29 cellular contexts compared by ENCODE assay signal in the genomic region with DNA sequence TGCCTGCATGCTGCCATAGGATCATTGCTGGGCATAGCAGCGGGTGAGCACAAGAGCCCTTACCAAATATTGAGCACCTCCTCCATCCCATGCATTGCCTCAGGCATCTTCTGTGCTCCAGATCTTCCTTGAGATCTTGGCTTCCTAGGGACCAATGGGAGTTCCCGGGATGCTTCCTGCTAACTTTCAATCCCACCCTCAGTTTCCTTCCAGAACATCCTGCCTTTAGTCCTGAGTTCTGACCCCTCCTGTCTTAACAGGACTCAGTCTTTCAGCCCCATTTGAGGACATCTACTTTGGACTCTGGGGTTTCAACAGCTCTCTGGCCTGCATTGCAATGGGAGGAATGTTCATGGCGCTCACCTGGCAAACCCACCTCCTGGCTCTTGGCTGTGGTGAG. TPM values are rescaled to one million over a fixed set of nuclear protein-coding genes. Genes with fewer than 3 reads are reported as not detected.
"Had no signal": no experiment of that assay in that cellular context is flagged by ENCODE, and none has a peak within 500 bp of the region (broad histone marks: within the 10 kb centered on the region; RNA-seq: fewer than 3 reads in every experiment).

No MANE protein-coding gene starts in this region.

- ATAC-seq: activated CD4-positive, CD25-positive, alpha-beta regulatory T cell treated with anti-CD3 and anti-CD28 coated beads, Interleukin-2, amount 50 U/mL, for 24 hours; body of pancreas; mucosa of descending colon; T-helper 17 cell had no signal

- DNase-seq: activated CD4-positive, alpha-beta memory T cell treated with anti-CD3 and anti-CD28 coated beads for 36 hours; activated CD4-positive, alpha-beta T cell treated with anti-CD3 and anti-CD28 coated beads, Interleukin-2, amount 10 ng/mL, durations not matched to agents 24 days and 14 days; activated CD8-positive, alpha-beta memory T cell treated with anti-CD3 and anti-CD28 coated beads, Interleukin-2, amount 50 U/mL, for 4 hours; activated effector memory CD4-positive, alpha-beta T cell treated with anti-CD3 and anti-CD28 coated beads, Interleukin-2, amount 50 U/mL, for 16 hours; activated naive CD4-positive, alpha-beta T cell treated with anti-CD3 and anti-CD28 coated beads for 36 hours; activated naive CD8-positive, alpha-beta T cell treated with anti-CD3 and anti-CD28 coated beads for 36 hours; activated T-cell treated with anti-CD3 and anti-CD28 coated beads, Interleukin-2, amount 50 U/mL, for 1 hour; adrenal gland; aorta; body of pancreas; dorsolateral prefrontal cortex; effector memory CD4-positive, alpha-beta T cell; left cardiac atrium; mucosa of descending colon; retina; spleen; stimulated activated naive CD4-positive, alpha-beta T cell treated with Interleukin-2 at 50 U/mL for 16 hours; T-helper 17 cell; T1000 had no signal

- H3K4me1 ChIP-seq: adrenal gland, body of pancreas, spleen, tibial nerve had no signal

- H3K36me3 ChIP-seq: adrenal gland, cardiac muscle cell, neutrophil, spleen, tibial nerve, WERI-Rb-1 had no signal

- H3K9me3 ChIP-seq: adrenal gland, body of pancreas, mucosa of descending colon, neutrophil, spleen, tibial nerve had no signal

- H3K27ac ChIP-seq: adrenal gland, body of pancreas, cardiac muscle cell, coronary artery, dorsolateral prefrontal cortex, hepatocyte, neutrophil, spleen, tibial nerve, WERI-Rb-1 had no signal

- H3K27me3 ChIP-seq: adrenal gland, body of pancreas, cardiac muscle cell, hepatocyte, neutrophil, spleen, tibial nerve had no signal

- H3K4me3 ChIP-seq: adrenal gland, body of pancreas, cardiac muscle cell, coronary artery, dorsolateral prefrontal cortex, hepatocyte, mucosa of descending colon, spleen, tibial nerve had no signal

RNA-seq across cellular contexts. Expression of gene SLC14A1, which starts 15.3 kb away (rescaled TPM):
- total RNA-seq: cardiac muscle cell, epithelial cell of proximal tubule, myocyte had no signal
- polyA plus RNA-seq: cardiac muscle cell, keratinocyte had no signal
